32 cellular contexts compared by ENCODE assay signal in genomic region chr20:48392407-48393310, GRCh38.
"Had no signal": no experiment of that assay in that cellular context is flagged by ENCODE, and none has a peak within 500 bp of the region (broad histone marks: within the 10 kb centered on the region; RNA-seq: fewer than 3 reads in every experiment).

No MANE protein-coding gene starts in this region.

- FAIRE-seq: astrocyte, TTC549 had no signal

- H3K4me1 ChIP-seq: body of pancreas, breast epithelium had no signal

- ATAC-seq: activated CD4-positive, alpha-beta T cell treated with anti-CD3 and anti-CD28 coated beads for 36 hours; activated CD4-positive, CD25-positive, alpha-beta regulatory T cell treated with anti-CD3 and anti-CD28 coated beads, Interleukin-2, amount 50 U/mL, for 24 hours; activated CD8-positive, alpha-beta memory T cell treated with anti-CD3 and anti-CD28 coated beads, Interleukin-2, amount 10 ng/mL, durations not matched to agents 7 days and 5 days; activated CD8-positive, alpha-beta T cell treated with anti-CD3 and anti-CD28 coated beads, Interleukin-2, amount 10 ng/mL, durations not matched to agents 7 days and 5 days; activated naive CD8-positive, alpha-beta T cell treated with anti-CD3 and anti-CD28 coated beads, Interleukin-2, amount 50 U/mL, for 24 hours; body of pancreas; WTC11 had no signal

- H3K27me3 ChIP-seq: body of pancreas, brain microvascular endothelial cell, breast epithelium had no signal

- H3K27ac ChIP-seq: body of pancreas, brain microvascular endothelial cell, breast epithelium, WERI-Rb-1 had no signal

- H3K4me3 ChIP-seq: body of pancreas, breast epithelium had no signal

- H3K36me3 ChIP-seq: brain microvascular endothelial cell, breast epithelium, WERI-Rb-1 had no signal

- DNase-seq: activated CD4-positive, alpha-beta memory T cell treated with anti-CD3 and anti-CD28 coated beads, Interleukin-2, amount 10 ng/mL, durations not matched to agents 7 days and 5 days; activated CD4-positive, alpha-beta T cell treated with anti-CD3 and anti-CD28 coated beads for 1 hour; activated CD4-positive, alpha-beta T cell treated with anti-CD3 and anti-CD28 coated beads for 36 hours; activated CD4-positive, alpha-beta T cell treated with anti-CD3 and anti-CD28 coated beads for 48 hours; activated CD4-positive, alpha-beta T cell treated with anti-CD3 and anti-CD28 coated beads, Interleukin-2, amount 10 ng/mL, durations not matched to agents 7 days and 5 days; activated CD4-positive, alpha-beta T cell treated with anti-CD3 and anti-CD28 coated beads, Interleukin-2, amount 50 U/mL, for 48 hours; activated CD4-positive, CD25-positive, alpha-beta regulatory T cell; activated CD8-positive, alpha-beta memory T cell treated with anti-CD3 and anti-CD28 coated beads for 24 hours; activated CD8-positive, alpha-beta memory T cell treated with anti-CD3 and anti-CD28 coated beads, Interleukin-2, amount 10 ng/mL, durations not matched to agents 7 days and 5 days; activated CD8-positive, alpha-beta memory T cell treated with anti-CD3 and anti-CD28 coated beads, Interleukin-2, amount 50 U/mL, for 48 hours; activated CD8-positive, alpha-beta T cell treated with anti-CD3 and anti-CD28 coated beads, Interleukin-2, amount 10 ng/mL, durations not matched to agents 7 days and 5 days; activated effector memory CD4-positive, alpha-beta T cell treated with Interleukin-2 at 50 U/mL for 16 hours; activated gamma-delta T cell; activated naive CD4-positive, alpha-beta T cell treated with anti-CD3 and anti-CD28 coated beads, Interleukin-2, amount 10 ng/mL, durations not matched to agents 7 days and 5 days; activated naive CD4-positive, alpha-beta T cell treated with Interleukin-2 at 50 U/mL for 16 hours; activated naive CD8-positive, alpha-beta T cell treated with anti-CD3 and anti-CD28 coated beads, Interleukin-2, amount 10 ng/mL, durations not matched to agents 7 days and 5 days; activated naive CD8-positive, alpha-beta T cell treated with anti-CD3 and anti-CD28 coated beads, Interleukin-2, amount 50 U/mL, for 24 hours; activated T-cell treated with anti-CD3 and anti-CD28 coated beads, Interleukin-2, amount 50 U/mL, for 24 hours; activated T-cell treated with anti-CD3 and anti-CD28 coated beads, Interleukin-2, amount 50 U/mL, for 48 hours; amygdala; body of pancreas; brain microvascular endothelial cell; central memory CD4-positive, alpha-beta T cell; T-helper 1 cell; T-helper 2 cell; T-helper 9 cell; WERI-Rb-1 had no signal
